15 cellular contexts compared by ENCODE assay signal in the genomic region with DNA sequence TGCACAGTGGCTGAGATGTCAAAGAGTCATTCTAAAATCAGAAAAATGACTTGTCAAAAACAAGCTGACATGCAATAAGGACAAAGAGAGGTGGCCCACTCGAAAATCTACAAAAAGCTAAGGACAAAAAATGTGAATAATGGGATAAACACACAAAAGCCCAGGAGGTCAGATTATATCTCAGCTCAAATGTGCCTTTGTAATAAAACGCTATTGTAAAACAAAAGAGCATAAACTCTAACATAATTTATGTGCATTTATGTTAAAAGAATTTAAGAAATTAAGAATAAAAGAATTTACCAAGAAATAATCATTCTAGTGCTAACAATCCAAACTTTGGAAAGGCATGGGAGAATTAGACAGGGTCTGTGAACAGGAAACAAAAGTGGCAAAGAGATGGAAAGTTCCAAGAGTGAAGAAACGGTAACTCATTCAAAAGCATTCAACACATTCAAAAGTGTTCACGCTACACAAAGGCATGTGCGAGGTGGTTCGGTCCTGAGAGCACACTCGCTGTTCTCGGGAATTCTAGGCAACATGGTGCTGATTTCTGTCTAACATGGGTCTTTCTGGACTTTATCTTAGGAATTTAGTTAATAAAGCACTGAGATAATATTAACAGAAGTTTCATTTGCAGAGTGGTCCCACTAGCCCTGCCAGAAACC.
"Had no signal": no experiment of that assay in that cellular context is flagged by ENCODE, and none has a peak within 500 bp of the region (broad histone marks: within the 10 kb centered on the region; RNA-seq: fewer than 3 reads in every experiment).

No MANE protein-coding gene starts in this region.

- H3K4me3 ChIP-seq: ascending aorta, left ventricle myocardium inferior, upper lobe of right lung had no signal

- H3K27me3 ChIP-seq: ascending aorta, upper lobe of right lung had no signal

- H3K36me3 Mint-ChIP-seq: mesothelial cell of epicardium; naive thymus-derived CD4-positive, alpha-beta T cell; stimulated activated naive B cell treated with anti-CD40 and anti-IgM and Interleukin-4, amounts not matched to agents 10 μg/mL and 1 μg/mL and 100 μg/mL, for 72 hours; WTC11 had no signal

- ATAC-seq: activated naive CD8-positive, alpha-beta T cell treated with anti-CD3 and anti-CD28 coated beads, Interleukin-2, amount 50 U/mL, for 24 hours; naive thymus-derived CD4-positive, alpha-beta T cell; SK-N-SH treated with all-trans-retinoic acid at 6 μM for 48 hours; stimulated activated naive B cell treated with anti-CD40 and anti-IgM and Interleukin-4, amounts not matched to agents 10 μg/mL and 1 μg/mL and 100 μg/mL, for 72 hours; WTC11 had no signal

- DNase-seq: activated CD4-positive, alpha-beta T cell treated with anti-CD3 and anti-CD28 coated beads, Interleukin-2, amount 10 ng/mL, durations not matched to agents 24 days and 14 days; activated naive CD4-positive, alpha-beta T cell treated with Interleukin-2 at 50 U/mL for 16 hours; activated naive CD8-positive, alpha-beta T cell treated with anti-CD3 and anti-CD28 coated beads, Interleukin-2, amount 50 U/mL, for 24 hours; effector CD8-positive, alpha-beta T cell; naive thymus-derived CD4-positive, alpha-beta T cell; posterior cingulate gyrus; stimulated activated CD4-positive, alpha-beta T cell treated with anti-CD3 and anti-CD28 coated beads, Interleukin-1b, Interleukin-23, amount 100 ng/mL, for 48 hours; stimulated activated naive B cell treated with anti-CD40 and anti-IgM and Interleukin-4, amounts not matched to agents 10 μg/mL and 1 μg/mL and 100 μg/mL, for 72 hours; substantia nigra had no signal

- H3K27ac Mint-ChIP-seq: activated CD4-positive, alpha-beta T cell treated with anti-CD3 and anti-CD28 coated beads, Interleukin-2, amount 10 ng/mL, durations not matched to agents 24 days and 14 days; activated naive CD8-positive, alpha-beta T cell treated with anti-CD3 and anti-CD28 coated beads, Interleukin-2, amount 50 U/mL, for 24 hours; mesothelial cell of epicardium; naive thymus-derived CD4-positive, alpha-beta T cell; stimulated activated naive B cell treated with anti-CD40 and anti-IgM and Interleukin-4, amounts not matched to agents 10 μg/mL and 1 μg/mL and 100 μg/mL, for 72 hours; WTC11 had no signal

- H3K9me3 ChIP-seq: ascending aorta, left ventricle myocardium inferior, upper lobe of right lung had no signal

- H3K36me3 ChIP-seq: ascending aorta, left ventricle myocardium inferior, upper lobe of right lung had no signal

- H3K4me3 Mint-ChIP-seq: activated CD4-positive, alpha-beta T cell treated with anti-CD3 and anti-CD28 coated beads, Interleukin-2, amount 10 ng/mL, durations not matched to agents 24 days and 14 days; activated naive CD8-positive, alpha-beta T cell treated with anti-CD3 and anti-CD28 coated beads, Interleukin-2, amount 50 U/mL, for 24 hours; mesothelial cell of epicardium; naive thymus-derived CD4-positive, alpha-beta T cell; stimulated activated naive B cell treated with anti-CD40 and anti-IgM and Interleukin-4, amounts not matched to agents 10 μg/mL and 1 μg/mL and 100 μg/mL, for 72 hours; WTC11 had no signal

- H3K9me3 Mint-ChIP-seq: activated CD4-positive, alpha-beta T cell treated with anti-CD3 and anti-CD28 coated beads, Interleukin-2, amount 10 ng/mL, durations not matched to agents 24 days and 14 days; activated naive CD8-positive, alpha-beta T cell treated with anti-CD3 and anti-CD28 coated beads, Interleukin-2, amount 50 U/mL, for 24 hours; mesothelial cell of epicardium; naive thymus-derived CD4-positive, alpha-beta T cell; stimulated activated naive B cell treated with anti-CD40 and anti-IgM and Interleukin-4, amounts not matched to agents 10 μg/mL and 1 μg/mL and 100 μg/mL, for 72 hours; WTC11 had no signal

- H3K27ac ChIP-seq: ascending aorta, left ventricle myocardium inferior, upper lobe of right lung had no signal
